ENCODE assay signal across 1 cellular context in the genomic region with DNA sequence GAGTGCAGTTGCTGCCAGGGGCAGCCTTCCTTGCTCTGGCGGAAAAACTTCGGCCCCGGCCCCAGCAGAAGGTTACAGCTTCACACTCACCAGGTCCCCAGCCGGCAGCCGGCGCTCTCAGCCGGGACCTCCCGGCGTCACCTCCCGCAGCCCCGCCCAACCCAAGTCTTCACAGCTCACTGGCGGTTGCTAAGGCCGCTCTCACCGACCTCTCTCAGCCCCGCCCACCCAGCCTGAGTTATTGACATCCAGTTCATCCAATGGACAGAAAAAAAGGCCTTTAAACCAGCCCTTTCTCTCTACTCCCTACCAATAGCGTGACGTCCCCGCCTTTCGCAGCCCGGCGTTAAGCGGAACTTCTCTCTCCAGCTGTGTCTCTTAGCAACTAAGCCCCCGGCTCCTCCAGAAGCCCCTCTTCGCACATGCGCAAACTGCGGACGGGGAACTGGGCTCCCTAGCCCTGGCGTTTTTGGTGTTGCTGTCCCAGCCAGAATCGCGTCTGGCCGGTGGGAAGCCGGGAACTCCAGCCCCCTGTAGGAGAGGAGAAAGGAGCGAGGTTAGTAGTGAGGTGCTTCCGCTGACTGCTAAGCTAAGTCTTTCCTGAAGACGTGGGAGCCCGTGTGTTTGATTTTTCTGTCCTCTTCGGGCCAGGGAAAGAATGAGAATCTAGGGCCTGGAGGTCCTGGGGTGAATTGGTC.
TF ChIP-seq lines count a peak whose summit lies in the region.

A gene (plus strand): TSS at position 376 of the 698 bp plus-strand sequence. CDS start 9,189 bp downstream, outside the sequence.

TF ChIP-seq in HepG2, 621 proteins besides CTCF, POLR2A, EP300 and RAD21 (continued from another document and continues in another):
- TF ChIP-seq, protein P1, sequence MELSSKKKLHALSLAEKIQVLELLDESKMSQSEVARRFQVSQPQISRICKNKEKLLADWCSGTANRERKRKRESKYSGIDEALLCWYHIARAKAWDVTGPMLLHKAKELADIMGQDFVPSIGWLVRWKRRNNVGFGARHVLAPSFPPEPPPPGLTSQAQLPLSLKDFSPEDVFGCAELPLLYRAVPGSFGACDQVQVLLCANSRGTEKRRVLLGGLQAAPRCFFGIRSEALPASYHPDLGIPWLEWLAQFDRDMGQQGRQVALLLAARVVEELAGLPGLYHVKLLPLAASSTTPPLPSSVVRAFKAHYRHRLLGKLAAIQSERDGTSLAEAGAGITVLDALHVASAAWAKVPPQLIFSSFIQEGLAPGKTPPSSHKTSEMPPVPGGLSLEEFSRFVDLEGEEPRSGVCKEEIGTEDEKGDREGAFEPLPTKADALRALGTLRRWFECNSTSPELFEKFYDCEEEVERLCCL (CRISPR knock-in tag; IDR thresholded peaks at IDR 0.05; ENCODE audit: borderline replicate concordance), result no peak
- TF ChIP-seq, protein P2, sequence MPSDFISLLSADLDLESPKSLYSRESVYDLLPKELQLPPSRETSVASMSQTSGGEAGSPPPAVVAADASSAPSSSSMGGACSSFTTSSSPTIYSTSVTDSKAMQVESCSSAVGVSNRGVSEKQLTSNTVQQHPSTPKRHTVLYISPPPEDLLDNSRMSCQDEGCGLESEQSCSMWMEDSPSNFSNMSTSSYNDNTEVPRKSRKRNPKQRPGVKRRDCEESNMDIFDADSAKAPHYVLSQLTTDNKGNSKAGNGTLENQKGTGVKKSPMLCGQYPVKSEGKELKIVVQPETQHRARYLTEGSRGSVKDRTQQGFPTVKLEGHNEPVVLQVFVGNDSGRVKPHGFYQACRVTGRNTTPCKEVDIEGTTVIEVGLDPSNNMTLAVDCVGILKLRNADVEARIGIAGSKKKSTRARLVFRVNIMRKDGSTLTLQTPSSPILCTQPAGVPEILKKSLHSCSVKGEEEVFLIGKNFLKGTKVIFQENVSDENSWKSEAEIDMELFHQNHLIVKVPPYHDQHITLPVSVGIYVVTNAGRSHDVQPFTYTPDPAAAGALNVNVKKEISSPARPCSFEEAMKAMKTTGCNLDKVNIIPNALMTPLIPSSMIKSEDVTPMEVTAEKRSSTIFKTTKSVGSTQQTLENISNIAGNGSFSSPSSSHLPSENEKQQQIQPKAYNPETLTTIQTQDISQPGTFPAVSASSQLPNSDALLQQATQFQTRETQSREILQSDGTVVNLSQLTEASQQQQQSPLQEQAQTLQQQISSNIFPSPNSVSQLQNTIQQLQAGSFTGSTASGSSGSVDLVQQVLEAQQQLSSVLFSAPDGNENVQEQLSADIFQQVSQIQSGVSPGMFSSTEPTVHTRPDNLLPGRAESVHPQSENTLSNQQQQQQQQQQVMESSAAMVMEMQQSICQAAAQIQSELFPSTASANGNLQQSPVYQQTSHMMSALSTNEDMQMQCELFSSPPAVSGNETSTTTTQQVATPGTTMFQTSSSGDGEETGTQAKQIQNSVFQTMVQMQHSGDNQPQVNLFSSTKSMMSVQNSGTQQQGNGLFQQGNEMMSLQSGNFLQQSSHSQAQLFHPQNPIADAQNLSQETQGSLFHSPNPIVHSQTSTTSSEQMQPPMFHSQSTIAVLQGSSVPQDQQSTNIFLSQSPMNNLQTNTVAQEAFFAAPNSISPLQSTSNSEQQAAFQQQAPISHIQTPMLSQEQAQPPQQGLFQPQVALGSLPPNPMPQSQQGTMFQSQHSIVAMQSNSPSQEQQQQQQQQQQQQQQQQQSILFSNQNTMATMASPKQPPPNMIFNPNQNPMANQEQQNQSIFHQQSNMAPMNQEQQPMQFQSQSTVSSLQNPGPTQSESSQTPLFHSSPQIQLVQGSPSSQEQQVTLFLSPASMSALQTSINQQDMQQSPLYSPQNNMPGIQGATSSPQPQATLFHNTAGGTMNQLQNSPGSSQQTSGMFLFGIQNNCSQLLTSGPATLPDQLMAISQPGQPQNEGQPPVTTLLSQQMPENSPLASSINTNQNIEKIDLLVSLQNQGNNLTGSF (CRISPR knock-in tag; IDR thresholded peaks at IDR 0.05), result no peak
- no peak for TF ChIP-seq ZNF644 (CRISPR knock-in tag; IDR thresholded peaks at IDR 0.05; ENCODE audit: low read depth)
- TF ChIP-seq PCBP1 (IDR thresholded peaks at IDR 0.05; ENCODE audit: borderline replicate concordance, low read depth, low read length), result no peak
- TF ChIP-seq ZNF772 (CRISPR knock-in tag; IDR thresholded peaks at IDR 0.05), result no peak
- peak; percentile 99 for TF ChIP-seq HNRNPLL (IDR thresholded peaks at IDR 0.05; ENCODE audit: low read depth, low read length, poor library complexity, severe bottlenecking)
- no peak for TF ChIP-seq NCOA2 (CRISPR knock-in tag; IDR thresholded peaks at IDR 0.05)
- no peak for TF ChIP-seq ZNF878 (CRISPR knock-in tag; IDR thresholded peaks at IDR 0.05)
- peak; percentile 72; the same call in 1 of the 2 replicates for TF ChIP-seq ATF1 (CRISPR knock-in tag; IDR thresholded peaks at IDR 0.05)
- TF ChIP-seq, protein P3, sequence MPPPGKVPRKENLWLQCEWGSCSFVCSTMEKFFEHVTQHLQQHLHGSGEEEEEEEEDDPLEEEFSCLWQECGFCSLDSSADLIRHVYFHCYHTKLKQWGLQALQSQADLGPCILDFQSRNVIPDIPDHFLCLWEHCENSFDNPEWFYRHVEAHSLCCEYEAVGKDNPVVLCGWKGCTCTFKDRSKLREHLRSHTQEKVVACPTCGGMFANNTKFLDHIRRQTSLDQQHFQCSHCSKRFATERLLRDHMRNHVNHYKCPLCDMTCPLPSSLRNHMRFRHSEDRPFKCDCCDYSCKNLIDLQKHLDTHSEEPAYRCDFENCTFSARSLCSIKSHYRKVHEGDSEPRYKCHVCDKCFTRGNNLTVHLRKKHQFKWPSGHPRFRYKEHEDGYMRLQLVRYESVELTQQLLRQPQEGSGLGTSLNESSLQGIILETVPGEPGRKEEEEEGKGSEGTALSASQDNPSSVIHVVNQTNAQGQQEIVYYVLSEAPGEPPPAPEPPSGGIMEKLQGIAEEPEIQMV (CRISPR knock-in tag; IDR thresholded peaks at IDR 0.05; ENCODE audit: low read depth), result no peak
- TF ChIP-seq ELF1 (CRISPR knock-in tag; IDR thresholded peaks at IDR 0.05), result peak; percentile 75
- no peak for TF ChIP-seq TAF15 (IDR thresholded peaks at IDR 0.05; ENCODE audit: low read depth, low read length, poor library complexity, severe bottlenecking)
- no peak for TF ChIP-seq IRX3 (CRISPR knock-in tag; IDR thresholded peaks at IDR 0.05; ENCODE audit: borderline replicate concordance, low read depth)
- TF ChIP-seq, protein P4, sequence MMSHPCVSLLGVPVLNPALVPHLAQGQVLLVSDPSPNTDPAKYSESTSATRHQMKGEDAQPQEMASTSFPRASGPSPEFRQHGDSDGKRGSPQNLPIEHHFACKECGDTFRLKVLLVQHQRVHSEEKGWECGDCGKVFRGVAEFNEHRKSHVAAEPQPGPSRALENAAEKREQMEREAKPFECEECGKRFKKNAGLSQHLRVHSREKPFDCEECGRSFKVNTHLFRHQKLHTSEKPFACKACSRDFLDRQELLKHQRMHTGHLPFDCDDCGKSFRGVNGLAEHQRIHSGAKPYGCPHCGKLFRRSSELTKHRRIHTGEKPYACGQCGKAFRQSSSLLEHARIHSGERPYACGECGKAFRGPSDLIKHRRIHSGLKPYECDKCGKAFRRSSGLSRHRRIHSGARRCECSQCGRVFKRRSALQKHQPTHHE (CRISPR knock-in tag; IDR thresholded peaks at IDR 0.05; ENCODE audit: borderline replicate concordance), result no peak
- no peak for TF ChIP-seq SRSF1 (optimal IDR thresholded peaks at IDR 0.05; ENCODE audit: low read depth, low read length)
- no peak for TF ChIP-seq ZSCAN31 (CRISPR knock-in tag; IDR thresholded peaks at IDR 0.05; ENCODE audit: low read depth)
- no peak for TF ChIP-seq ZNF296 (CRISPR knock-in tag; conservative IDR thresholded peaks at IDR 0.05)
- TF ChIP-seq THAP11 (CRISPR knock-in tag; IDR thresholded peaks at IDR 0.05), result peak; percentile 48
- TF ChIP-seq ZBTB21 (CRISPR knock-in tag; IDR thresholded peaks at IDR 0.05), result no peak
- no peak for TF ChIP-seq NR2F2 (IDR thresholded peaks at IDR 0.05; ENCODE audit: borderline replicate concordance, low read depth)
- peak; percentile 62; the same call in 1 of the 2 replicates for TF ChIP-seq TBX2 (CRISPR knock-in tag; IDR thresholded peaks at IDR 0.05; ENCODE audit: borderline replicate concordance)
- TF ChIP-seq ZEB1 (IDR thresholded peaks at IDR 0.05; ENCODE audit: insufficient replicate concordance, low read depth), result no peak
- TF ChIP-seq ZSCAN20 (CRISPR knock-in tag; IDR thresholded peaks at IDR 0.05; ENCODE audit: borderline replicate concordance), result no peak
- TF ChIP-seq, protein P5, sequence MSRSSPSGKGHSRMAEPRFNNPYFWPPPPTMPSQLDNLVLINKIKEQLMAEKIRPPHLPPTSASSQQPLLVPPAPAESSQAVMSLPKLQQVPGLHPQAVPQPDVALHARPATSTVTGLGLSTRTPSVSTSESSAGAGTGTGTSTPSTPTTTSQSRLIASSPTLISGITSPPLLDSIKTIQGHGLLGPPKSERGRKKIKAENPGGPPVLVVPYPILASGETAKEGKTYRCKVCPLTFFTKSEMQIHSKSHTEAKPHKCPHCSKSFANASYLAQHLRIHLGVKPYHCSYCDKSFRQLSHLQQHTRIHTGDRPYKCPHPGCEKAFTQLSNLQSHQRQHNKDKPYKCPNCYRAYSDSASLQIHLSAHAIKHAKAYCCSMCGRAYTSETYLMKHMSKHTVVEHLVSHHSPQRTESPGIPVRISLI (CRISPR knock-in tag; IDR thresholded peaks at IDR 0.05; ENCODE audit: borderline replicate concordance), result no peak
- no peak for TF ChIP-seq JUNB (CRISPR knock-in tag; IDR thresholded peaks at IDR 0.05; ENCODE audit: borderline replicate concordance)
- TF ChIP-seq, protein P6, sequence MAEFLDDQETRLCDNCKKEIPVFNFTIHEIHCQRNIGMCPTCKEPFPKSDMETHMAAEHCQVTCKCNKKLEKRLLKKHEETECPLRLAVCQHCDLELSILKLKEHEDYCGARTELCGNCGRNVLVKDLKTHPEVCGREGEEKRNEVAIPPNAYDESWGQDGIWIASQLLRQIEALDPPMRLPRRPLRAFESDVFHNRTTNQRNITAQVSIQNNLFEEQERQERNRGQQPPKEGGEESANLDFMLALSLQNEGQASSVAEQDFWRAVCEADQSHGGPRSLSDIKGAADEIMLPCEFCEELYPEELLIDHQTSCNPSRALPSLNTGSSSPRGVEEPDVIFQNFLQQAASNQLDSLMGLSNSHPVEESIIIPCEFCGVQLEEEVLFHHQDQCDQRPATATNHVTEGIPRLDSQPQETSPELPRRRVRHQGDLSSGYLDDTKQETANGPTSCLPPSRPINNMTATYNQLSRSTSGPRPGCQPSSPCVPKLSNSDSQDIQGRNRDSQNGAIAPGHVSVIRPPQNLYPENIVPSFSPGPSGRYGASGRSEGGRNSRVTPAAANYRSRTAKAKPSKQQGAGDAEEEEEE (CRISPR knock-in tag; IDR thresholded peaks at IDR 0.05; ENCODE audit: borderline replicate concordance), result no peak
- no peak for TF ChIP-seq HMG20A (CRISPR knock-in tag; IDR thresholded peaks at IDR 0.05; ENCODE audit: borderline replicate concordance)
- no peak for TF ChIP-seq DPF2 (CRISPR knock-in tag; IDR thresholded peaks at IDR 0.05; ENCODE audit: borderline replicate concordance, low read depth)
- TF ChIP-seq, protein P7, sequence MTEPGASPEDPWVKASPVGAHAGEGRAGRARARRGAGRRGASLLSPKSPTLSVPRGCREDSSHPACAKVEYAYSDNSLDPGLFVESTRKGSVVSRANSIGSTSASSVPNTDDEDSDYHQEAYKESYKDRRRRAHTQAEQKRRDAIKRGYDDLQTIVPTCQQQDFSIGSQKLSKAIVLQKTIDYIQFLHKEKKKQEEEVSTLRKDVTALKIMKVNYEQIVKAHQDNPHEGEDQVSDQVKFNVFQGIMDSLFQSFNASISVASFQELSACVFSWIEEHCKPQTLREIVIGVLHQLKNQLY (CRISPR knock-in tag; IDR thresholded peaks at IDR 0.05), result no peak
- TF ChIP-seq, protein P8, sequence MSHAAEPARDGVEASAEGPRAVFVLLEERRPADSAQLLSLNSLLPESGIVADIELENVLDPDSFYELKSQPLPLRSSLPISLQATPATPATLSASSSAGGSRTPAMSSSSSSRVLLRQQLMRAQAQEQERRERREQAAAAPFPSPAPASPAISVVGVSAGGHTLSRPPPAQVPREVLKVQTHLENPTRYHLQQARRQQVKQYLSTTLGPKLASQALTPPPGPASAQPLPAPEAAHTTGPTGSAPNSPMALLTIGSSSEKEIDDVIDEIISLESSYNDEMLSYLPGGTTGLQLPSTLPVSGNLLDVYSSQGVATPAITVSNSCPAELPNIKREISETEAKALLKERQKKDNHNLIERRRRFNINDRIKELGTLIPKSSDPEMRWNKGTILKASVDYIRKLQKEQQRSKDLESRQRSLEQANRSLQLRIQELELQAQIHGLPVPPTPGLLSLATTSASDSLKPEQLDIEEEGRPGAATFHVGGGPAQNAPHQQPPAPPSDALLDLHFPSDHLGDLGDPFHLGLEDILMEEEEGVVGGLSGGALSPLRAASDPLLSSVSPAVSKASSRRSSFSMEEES (CRISPR knock-in tag; IDR thresholded peaks at IDR 0.05), result no peak
- TF ChIP-seq, protein P9, sequence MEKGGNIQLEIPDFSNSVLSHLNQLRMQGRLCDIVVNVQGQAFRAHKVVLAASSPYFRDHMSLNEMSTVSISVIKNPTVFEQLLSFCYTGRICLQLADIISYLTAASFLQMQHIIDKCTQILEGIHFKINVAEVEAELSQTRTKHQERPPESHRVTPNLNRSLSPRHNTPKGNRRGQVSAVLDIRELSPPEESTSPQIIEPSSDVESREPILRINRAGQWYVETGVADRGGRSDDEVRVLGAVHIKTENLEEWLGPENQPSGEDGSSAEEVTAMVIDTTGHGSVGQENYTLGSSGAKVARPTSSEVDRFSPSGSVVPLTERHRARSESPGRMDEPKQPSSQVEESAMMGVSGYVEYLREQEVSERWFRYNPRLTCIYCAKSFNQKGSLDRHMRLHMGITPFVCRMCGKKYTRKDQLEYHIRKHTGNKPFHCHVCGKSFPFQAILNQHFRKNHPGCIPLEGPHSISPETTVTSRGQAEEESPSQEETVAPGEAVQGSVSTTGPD (CRISPR knock-in tag; IDR thresholded peaks at IDR 0.05), result no peak
- no peak for TF ChIP-seq ZNF776 (CRISPR knock-in tag; IDR thresholded peaks at IDR 0.05)
- TF ChIP-seq, protein P10, sequence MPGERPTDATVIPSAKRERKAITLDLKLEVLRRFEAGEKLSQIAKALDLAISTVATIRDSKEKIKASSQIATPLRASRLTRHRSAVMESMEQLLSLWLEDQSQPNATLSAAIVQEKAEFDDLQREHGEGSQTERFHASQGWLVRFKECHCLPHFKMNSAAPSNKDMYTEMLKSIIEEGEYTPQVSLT (CRISPR knock-in tag; IDR thresholded peaks at IDR 0.05; ENCODE audit: borderline replicate concordance, low read depth), result no peak
- TF ChIP-seq ZNF552 (CRISPR knock-in tag; IDR thresholded peaks at IDR 0.05; ENCODE audit: borderline replicate concordance), result no peak
- TF ChIP-seq, protein P11, sequence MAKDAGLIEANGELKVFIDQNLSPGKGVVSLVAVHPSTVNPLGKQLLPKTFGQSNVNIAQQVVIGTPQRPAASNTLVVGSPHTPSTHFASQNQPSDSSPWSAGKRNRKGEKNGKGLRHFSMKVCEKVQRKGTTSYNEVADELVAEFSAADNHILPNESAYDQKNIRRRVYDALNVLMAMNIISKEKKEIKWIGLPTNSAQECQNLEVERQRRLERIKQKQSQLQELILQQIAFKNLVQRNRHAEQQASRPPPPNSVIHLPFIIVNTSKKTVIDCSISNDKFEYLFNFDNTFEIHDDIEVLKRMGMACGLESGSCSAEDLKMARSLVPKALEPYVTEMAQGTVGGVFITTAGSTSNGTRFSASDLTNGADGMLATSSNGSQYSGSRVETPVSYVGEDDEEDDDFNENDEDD (CRISPR knock-in tag; IDR thresholded peaks at IDR 0.05; ENCODE audit: borderline replicate concordance), result no peak
- no peak for TF ChIP-seq ZNF598 (CRISPR knock-in tag; IDR thresholded peaks at IDR 0.05; ENCODE audit: borderline replicate concordance)
- no peak for TF ChIP-seq HNRNPH1 (optimal IDR thresholded peaks at IDR 0.05; ENCODE audit: low read depth, low read length)
- TF ChIP-seq NFE2L1 (CRISPR knock-in tag; IDR thresholded peaks at IDR 0.05; ENCODE audit: borderline replicate concordance), result no peak
- no peak for TF ChIP-seq ZNF577 (CRISPR knock-in tag; IDR thresholded peaks at IDR 0.05; ENCODE audit: borderline replicate concordance, low read depth)
- TF ChIP-seq RFXAP (CRISPR knock-in tag; IDR thresholded peaks at IDR 0.05; ENCODE audit: borderline replicate concordance), result peak; percentile 96
- TF ChIP-seq ZNF10 (CRISPR knock-in tag; IDR thresholded peaks at IDR 0.05; ENCODE audit: borderline replicate concordance, low read depth), result no peak
- no peak for TF ChIP-seq TCF7 (IDR thresholded peaks at IDR 0.05; ENCODE audit: low read depth)
